ENCODE assay signal across 1 cellular context in genomic region chr12:47281667-47282171, GRCh38.
TF ChIP-seq lines count a peak whose summit lies in the region.

No MANE protein-coding gene starts in this region.

TF ChIP-seq in K562, 482 proteins besides CTCF, POLR2A, EP300 and RAD21 (continued from another document):
- TF ChIP-seq, protein P1, sequence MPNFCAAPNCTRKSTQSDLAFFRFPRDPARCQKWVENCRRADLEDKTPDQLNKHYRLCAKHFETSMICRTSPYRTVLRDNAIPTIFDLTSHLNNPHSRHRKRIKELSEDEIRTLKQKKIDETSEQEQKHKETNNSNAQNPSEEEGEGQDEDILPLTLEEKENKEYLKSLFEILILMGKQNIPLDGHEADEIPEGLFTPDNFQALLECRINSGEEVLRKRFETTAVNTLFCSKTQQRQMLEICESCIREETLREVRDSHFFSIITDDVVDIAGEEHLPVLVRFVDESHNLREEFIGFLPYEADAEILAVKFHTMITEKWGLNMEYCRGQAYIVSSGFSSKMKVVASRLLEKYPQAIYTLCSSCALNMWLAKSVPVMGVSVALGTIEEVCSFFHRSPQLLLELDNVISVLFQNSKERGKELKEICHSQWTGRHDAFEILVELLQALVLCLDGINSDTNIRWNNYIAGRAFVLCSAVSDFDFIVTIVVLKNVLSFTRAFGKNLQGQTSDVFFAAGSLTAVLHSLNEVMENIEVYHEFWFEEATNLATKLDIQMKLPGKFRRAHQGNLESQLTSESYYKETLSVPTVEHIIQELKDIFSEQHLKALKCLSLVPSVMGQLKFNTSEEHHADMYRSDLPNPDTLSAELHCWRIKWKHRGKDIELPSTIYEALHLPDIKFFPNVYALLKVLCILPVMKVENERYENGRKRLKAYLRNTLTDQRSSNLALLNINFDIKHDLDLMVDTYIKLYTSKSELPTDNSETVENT (CRISPR knock-in tag; IDR thresholded peaks at IDR 0.05), result no peak
- no peak for TF ChIP-seq CREB3 (tag; conservative IDR thresholded peaks at IDR 0.05; ENCODE audit: low read depth)
- TF ChIP-seq SIN3B (IDR thresholded peaks at IDR 0.05; ENCODE audit: low read depth), result no peak
- TF ChIP-seq, protein P2, sequence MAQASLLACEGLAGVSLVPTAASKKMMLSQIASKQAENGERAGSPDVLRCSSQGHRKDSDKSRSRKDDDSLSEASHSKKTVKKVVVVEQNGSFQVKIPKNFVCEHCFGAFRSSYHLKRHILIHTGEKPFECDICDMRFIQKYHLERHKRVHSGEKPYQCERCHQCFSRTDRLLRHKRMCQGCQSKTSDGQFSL (CRISPR knock-in tag; IDR thresholded peaks at IDR 0.05), result no peak
- TF ChIP-seq, protein P2 (tag; IDR thresholded peaks at IDR 0.05), result no peak
- TF ChIP-seq, protein P3, sequence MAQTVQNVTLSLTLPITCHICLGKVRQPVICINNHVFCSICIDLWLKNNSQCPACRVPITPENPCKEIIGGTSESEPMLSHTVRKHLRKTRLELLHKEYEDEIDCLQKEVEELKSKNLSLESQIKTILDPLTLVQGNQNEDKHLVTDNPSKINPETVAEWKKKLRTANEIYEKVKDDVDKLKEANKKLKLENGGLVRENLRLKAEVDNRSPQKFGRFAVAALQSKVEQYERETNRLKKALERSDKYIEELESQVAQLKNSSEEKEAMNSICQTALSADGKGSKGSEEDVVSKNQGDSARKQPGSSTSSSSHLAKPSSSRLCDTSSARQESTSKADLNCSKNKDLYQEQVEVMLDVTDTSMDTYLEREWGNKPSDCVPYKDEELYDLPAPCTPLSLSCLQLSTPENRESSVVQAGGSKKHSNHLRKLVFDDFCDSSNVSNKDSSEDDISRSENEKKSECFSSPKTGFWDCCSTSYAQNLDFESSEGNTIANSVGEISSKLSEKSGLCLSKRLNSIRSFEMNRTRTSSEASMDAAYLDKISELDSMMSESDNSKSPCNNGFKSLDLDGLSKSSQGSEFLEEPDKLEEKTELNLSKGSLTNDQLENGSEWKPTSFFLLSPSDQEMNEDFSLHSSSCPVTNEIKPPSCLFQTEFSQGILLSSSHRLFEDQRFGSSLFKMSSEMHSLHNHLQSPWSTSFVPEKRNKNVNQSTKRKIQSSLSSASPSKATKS (CRISPR knock-in tag; IDR thresholded peaks at IDR 0.05), result no peak
